In the genomic region with DNA sequence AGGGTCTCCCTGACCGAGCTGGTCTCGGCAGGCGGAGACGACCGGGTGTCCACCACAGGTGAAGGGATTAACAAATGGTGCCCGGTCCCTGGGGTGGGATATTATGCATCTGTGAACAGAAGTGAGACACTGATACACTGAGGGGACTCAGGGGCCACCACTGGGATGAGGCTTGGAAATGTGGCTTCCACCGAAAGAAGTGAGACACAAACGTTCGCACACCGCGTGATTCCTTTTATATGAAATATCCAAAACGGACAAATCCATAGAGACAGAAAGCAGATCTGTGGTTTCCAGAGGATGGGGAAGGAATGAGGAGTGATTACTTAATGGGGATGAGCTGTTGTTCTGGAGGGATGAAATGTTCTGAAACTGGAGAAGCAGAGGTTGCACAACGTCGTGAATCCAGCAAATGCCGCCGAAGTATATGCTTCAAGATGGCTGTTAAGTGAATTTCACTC, we compare ENCODE assay signal across 15 cellular contexts. TPM values are rescaled to one million over a fixed set of nuclear protein-coding genes. Genes with fewer than 3 reads are reported as not detected.
DNase-seq lines count a peak whose midpoint lies in the region; ATAC-seq and TF ChIP-seq lines count a peak whose summit lies in the region.
"Had no signal": no experiment of that assay in that cellular context is flagged by ENCODE, and none has a peak within 500 bp of the region (broad histone marks: within the 10 kb centered on the region; RNA-seq: fewer than 3 reads in every experiment).

No MANE protein-coding gene starts in this region.

- H3K4me1 ChIP-seq in esophagus squamous epithelium (peaks cover 3 to 30% (median 22%) of the 10 kb centered on the region in 3 donors), mucosa of descending colon (ENCODE audit: low read depth) (no peaks in the 10 kb centered on the region)
- H3K4me1 ChIP-seq: pancreas had no signal

- H3K36me3 ChIP-seq in esophagus squamous epithelium (no peaks in the 10 kb centered on the region), mucosa of descending colon (ENCODE audit: low read depth) (no peaks in the 10 kb centered on the region)
- H3K36me3 ChIP-seq: BLaER1, pancreas had no signal

- DNase-seq in AG09309 (ENCODE audit: low read depth), result peak; percentile 78
- DNase-seq in LHCN-M2 (ENCODE audit: low read depth), result peak; percentile 95
- no peak for DNase-seq in esophagus squamous epithelium (lab: John Stamatoyannopoulos, UW)
- DNase-seq in sciatic nerve (ENCODE audit: low spot score), result peak; percentile 65
- no peak for DNase-seq in mucosa of descending colon
- DNase-seq in KG1 (lab: John Stamatoyannopoulos, UW), result no peak
- DNase-seq: NCI-H2171 treated with DMSO at 0.1 percent for 48 hours; stimulated activated CD4-positive, alpha-beta T cell treated with anti-CD3 and anti-CD28 coated beads, Interleukin-1b, Interleukin-23, amount 100 ng/mL, for 48 hours had no signal

- TF ChIP-seq POLR2A in esophagus squamous epithelium (IDR thresholded peaks at IDR 0.05), result no peak

- intact Hi-C loops in esophagus squamous epithelium (cut with DNase I), result no loop called here
- intact Hi-C loops in sciatic nerve (cut with DNase I), result no loop called here
- intact Hi-C loops in mucosa of descending colon (cut with DNase I, micrococcal nuclease), result no loop called here

- H3K27me3 ChIP-seq in esophagus squamous epithelium, result peaks cover 0 to 39% (median 0%) of the 10 kb centered on the region in 4 donors
- H3K27me3 ChIP-seq: BLaER1, pancreas had no signal

- WGBS in esophagus squamous epithelium, 2 donors, result 74 to 91% methylated on average over 10 to 15 of the region's 16 CpGs

- no peak overlapping the region for H3K4me3 ChIP-seq in AG09309 (ENCODE audit: control insufficient read depth, low read depth, low read length)
- no peak overlapping the region for H3K4me3 ChIP-seq in esophagus squamous epithelium
- no peak overlapping the region for H3K4me3 ChIP-seq in mucosa of descending colon
- H3K4me3 ChIP-seq: BLaER1, pancreas had no signal

- peak overlapping the region in 3 of 4 donors; percentile 33 to 77 (median 72) for H3K27ac ChIP-seq in esophagus squamous epithelium
- H3K27ac ChIP-seq: BLaER1, pancreas had no signal

- peaks cover 0 to 9% (median 0%) of the 10 kb centered on the region in 3 donors for H3K9me3 ChIP-seq in esophagus squamous epithelium
- H3K9me3 ChIP-seq in mucosa of descending colon, result peaks cover 5% of the 10 kb centered on the region
- H3K9me3 ChIP-seq: pancreas had no signal

- ATAC-seq in sciatic nerve (peak; percentile 67), mucosa of descending colon (no peak), HG03565 (IDR thresholded peaks at IDR 0.05; ENCODE audit: unreplicated experiment) (no peak), GM21526 (IDR thresholded peaks at IDR 0.05; ENCODE audit: low FRiP score, unreplicated experiment) (no peak)
- ATAC-seq: esophagus mucosa had no signal

- TF ChIP-seq CTCF in AG09309 (IDR thresholded peaks at IDR 0.05; ENCODE audit: control insufficient read depth, insufficient read depth, low read depth, low read length, missing control alignments) (no peak), esophagus squamous epithelium (IDR thresholded peaks at IDR 0.05) (no peak), mucosa of descending colon (IDR thresholded peaks at IDR 0.05) (no peak)

RNA-seq across cellular contexts. Expression of a gene that starts 47.5 kb away (rescaled TPM):
- 0.11 and 0.13 TPM in 2 replicates for total RNA-seq in LHCN-M2 (2014; rRNA removed)
- 0.97 TPM for polyA plus RNA-seq in LHCN-M2 (2012)
- total RNA-seq in esophagus squamous epithelium, result not detected
- 3.6 TPM for total RNA-seq in sciatic nerve
- 1 to 10 TPM; 1.3 to 1.8 (median 1.6) TPM for total RNA-seq in mucosa of descending colon
- total RNA-seq: H4, RPMI7951 had no signal

Comparison
In these comparisons a context has a peak if more than half of its experiments do, and no peak if none do; other contexts are left out.
1. DNase-seq: peak in AG09309 (single experiment), LHCN-M2 (single experiment) and sciatic nerve (single experiment); none in esophagus squamous epithelium (single experiment), mucosa of descending colon (0 of 3) and KG1 (single experiment).